20 cellular contexts compared by ENCODE assay signal in the genomic region with DNA sequence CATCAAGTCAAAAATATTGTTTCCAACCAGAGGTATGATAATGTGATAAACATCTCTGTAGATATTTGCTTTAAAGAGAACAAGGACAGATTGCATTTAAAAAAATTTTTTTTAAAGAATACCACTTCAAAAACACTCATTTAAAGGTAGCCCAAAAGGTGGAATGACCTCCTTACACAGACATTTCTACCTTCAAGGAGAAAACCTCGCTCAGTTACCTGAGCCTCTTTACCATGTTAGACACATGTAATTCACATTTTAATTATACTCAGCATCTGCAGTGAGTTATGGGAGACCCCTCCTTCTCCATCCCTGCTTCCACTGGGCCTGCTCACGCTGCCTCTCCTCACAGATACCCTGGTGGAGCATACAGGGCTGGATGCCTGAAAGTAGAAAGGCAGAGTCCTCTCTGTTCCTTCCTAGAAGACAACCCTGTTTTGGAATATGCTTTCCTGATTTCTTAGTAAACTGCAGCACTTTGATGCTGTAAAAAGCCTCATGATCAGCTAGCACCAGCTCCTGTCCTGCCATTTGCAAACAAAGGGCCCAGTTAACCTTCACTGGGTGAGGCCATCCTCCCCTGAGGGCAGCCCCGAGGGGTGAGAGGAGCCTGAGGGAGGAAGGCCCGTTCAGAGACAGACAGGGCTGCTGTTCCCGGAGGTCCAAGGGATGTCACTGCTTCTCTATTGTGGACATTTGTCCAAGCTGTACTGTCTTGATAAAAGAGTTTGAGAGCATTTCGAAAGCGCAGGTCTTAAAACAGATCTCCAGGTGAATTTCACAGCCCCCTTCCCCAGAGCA.
DNase-seq lines count a peak whose midpoint lies in the region; FAIRE-seq and TF ChIP-seq lines count a peak whose summit lies in the region.
"Had no signal": no experiment of that assay in that cellular context is flagged by ENCODE, and none has a peak within 500 bp of the region (broad histone marks: within the 10 kb centered on the region; RNA-seq: fewer than 3 reads in every experiment).

No MANE protein-coding gene starts in this region.

- H3K4me1 ChIP-seq in H9 (ENCODE audit: insufficient read depth, low read length) = no peaks in the 10 kb centered on the region
- H3K4me1 ChIP-seq in H1 (replicated peaks in 1 of 4; ENCODE audit: control insufficient read depth in 3 of 4, insufficient read depth in 4 of 4, low read length in 3 of 4) = peaks cover 0 to 8% (median 4%) of the 10 kb centered on the region in 4 experiments; a peak in 4 of 7 replicates
- H3K4me1 ChIP-seq in neuronal stem cell (ENCODE audit: control insufficient read depth in 2 of 2, insufficient read depth in 1 of 2, low read depth in 1 of 2, low read length in 2 of 2) = peaks cover 11 to 31% of the 10 kb centered on the region in 2 donors
- H3K4me1 ChIP-seq: Peyer's patch had no signal

- no peak overlapping the region for H3K9ac ChIP-seq in H9 (ENCODE audit: extremely low read depth, insufficient read length, low read length)
- no peak overlapping the region for H3K9ac ChIP-seq in H1 (replicated peaks in 1 of 4; ENCODE audit: extremely low read depth in 1 of 4, low read depth in 3 of 4, low read length in 3 of 4)
- no peak overlapping the region for H3K9ac ChIP-seq in neuronal stem cell (ENCODE audit: low read depth, low read length, poor library complexity)
- H3K9ac ChIP-seq: KMS-11 had no signal

- no peak overlapping the region for H3K23ac ChIP-seq in H9 (ENCODE audit: insufficient read length, low read depth, low read length)
- no peak overlapping the region for H3K23ac ChIP-seq in H1 (ENCODE audit: insufficient read length)
- H3K23ac ChIP-seq in neuronal stem cell (ENCODE audit: low read depth, low read length, poor library complexity) = no peak overlapping the region

- H2BK12ac ChIP-seq in H9 (ENCODE audit: insufficient read length, low read depth, low read length) = no peak overlapping the region
- H2BK12ac ChIP-seq in H1 (ENCODE audit: low read depth, low read length) = 0 out of 2 replicates have a peak overlapping the region, but pooled peaks have one; percentile 55
- H2BK12ac ChIP-seq in neuronal stem cell (ENCODE audit: low read length) = no peak overlapping the region

- CTCF ChIA-PET in H1 (lab: Charles Lee; ENCODE audit: partially characterized antibody) = interaction anchor here (1.1 to 1.9 kb wide), 3 partner anchors 14 to 472 kb away, joined by 3 to 5 read pairs (median 3); no protein-coding TSS in a partner anchor

- H2BK120ac ChIP-seq in H9 (ENCODE audit: low read depth, low read length, poor library complexity, severe bottlenecking) (no peak overlapping the region), H1 (replicated peaks; ENCODE audit: low read depth, low read length) (no peak overlapping the region), neuronal stem cell (ENCODE audit: low read depth, low read length) (peak overlapping the region; percentile 49)

- TF ChIP-seq CTCF in H9 (conservative IDR thresholded peaks at IDR 0.05) (no peak), H1 (IDR thresholded peaks at IDR 0.05; ENCODE audit: control extremely low read depth in 1 of 3, insufficient read depth in 1 of 3, low read depth in 1 of 3, low read length in 3 of 3) (no peak)

- no peak overlapping the region for H3T11ph ChIP-seq in H9 (ENCODE audit: low read length)

- H3K4me3 ChIP-seq in H1 (ENCODE audit: extremely low read depth in 1 of 4, insufficient read depth in 2 of 4, low read depth in 3 of 4, low read length in 4 of 4) (no peak overlapping the region), neuronal stem cell (ENCODE audit: low read length in 2 of 2) (no peak overlapping the region)
- H3K4me3 ChIP-seq: Peyer's patch, skin epidermis, thoracic aorta had no signal

- no peak for TF ChIP-seq EP300 in H1 (IDR thresholded peaks at IDR 0.05; ENCODE audit: borderline replicate concordance in 1 of 2, low read depth in 2 of 2, low read length in 2 of 2)

- no peaks in the 10 kb centered on the region for H4K20me1 ChIP-seq in H9 (ENCODE audit: control insufficient read depth, insufficient read depth, insufficient read length)
- H4K20me1 ChIP-seq in H1 (replicated peaks in 1 of 2; ENCODE audit: control insufficient read depth in 1 of 2, insufficient read depth in 2 of 2, low read length in 2 of 2) = no peaks in the 10 kb centered on the region

- no peaks in the 10 kb centered on the region for H3K9me3 Mint-ChIP-seq in H9
- H3K9me3 Mint-ChIP-seq: CD8-positive, alpha-beta T cell had no signal

- H4K5ac ChIP-seq in H9 (ENCODE audit: insufficient read length, low read depth, low read length) (no peak overlapping the region), H1 (ENCODE audit: insufficient read length, low read depth, low read length) (no peak overlapping the region)

- H2AK5ac ChIP-seq in H9 (ENCODE audit: insufficient read length, low read length) = no peak overlapping the region
- no peak overlapping the region for H2AK5ac ChIP-seq in H1 (ENCODE audit: low read depth, low read length)
- H2AK5ac ChIP-seq in neuronal stem cell (ENCODE audit: low read depth, low read length) = no peak overlapping the region

- no peaks in the 10 kb centered on the region for H3K79me1 ChIP-seq in H9 (ENCODE audit: insufficient read depth, low read depth, low read length, poor library complexity, severe bottlenecking)
- no peaks in the 10 kb centered on the region for H3K79me1 ChIP-seq in H1 (ENCODE audit: low read depth, low read length)
- H3K79me1 ChIP-seq in neuronal stem cell (ENCODE audit: low read depth, low read length) = no peaks in the 10 kb centered on the region

- H3K9me3 ChIP-seq in H9 (ENCODE audit: control insufficient read depth, low read depth, low read length) = no peaks in the 10 kb centered on the region
- H3K9me3 ChIP-seq in H1 (ENCODE audit: insufficient read depth in 2 of 2, low read depth in 1 of 2, low read length in 1 of 2) = no peaks in the 10 kb centered on the region
- H3K9me3 ChIP-seq in neuronal stem cell (replicated peaks in 1 of 2; ENCODE audit: control insufficient read depth in 2 of 2, insufficient read depth in 1 of 2, low read depth in 1 of 2, low read length in 2 of 2) = no peaks in the 10 kb centered on the region
- H3K9me3 ChIP-seq: Peyer's patch, thoracic aorta had no signal

- no peaks in the 10 kb centered on the region for H3K36me3 ChIP-seq in H1 (ENCODE audit: control insufficient read depth in 2 of 4, insufficient read depth in 4 of 4, low read length in 3 of 4)
- H3K36me3 ChIP-seq in neuronal stem cell (replicated peaks in 1 of 2; ENCODE audit: control insufficient read depth in 2 of 2, insufficient read depth in 2 of 2, low read length in 2 of 2) = no peaks in the 10 kb centered on the region
- H3K36me3 ChIP-seq: Peyer's patch, thoracic aorta had no signal

- no CpG with 5 or more reads among the region's 7 CpGs for WGBS in H9 (ENCODE audit: extremely low coverage, insufficient read length, low lambda C conversion rate)
- WGBS in H1 (ENCODE audit: extremely low coverage in 1 of 2, insufficient coverage in 1 of 2, insufficient read length in 1 of 2, insufficient replicate concordance in 2 of 2, low coverage in 1 of 2, low lambda C conversion rate in 2 of 2, missing lambda C conversion rate in 1 of 2), 2 experiments = 92% methylated on average over 7 of the region's 7 CpGs; no CpG with 5 or more reads in 1 of the 2 experiments
- no CpG with 5 or more reads among the region's 7 CpGs for WGBS in neuronal stem cell (ENCODE audit: extremely low coverage in 2 of 2, insufficient read length in 2 of 2, insufficient replicate concordance in 1 of 2), 2 donors

- TF ChIP-seq POLR2A in H1 (IDR thresholded peaks at IDR 0.05; ENCODE audit: control extremely low read depth in 1 of 2, low read depth in 2 of 2, low read length in 2 of 2) = no peak

- H4K91ac ChIP-seq in H9 (ENCODE audit: insufficient read length, low read depth, low read length) = no peak overlapping the region
- no peak overlapping the region for H4K91ac ChIP-seq in H1 (replicated peaks; ENCODE audit: insufficient read length, low read length)
- no peak overlapping the region for H4K91ac ChIP-seq in neuronal stem cell (ENCODE audit: low read depth, low read length, poor library complexity)

- H4K8ac ChIP-seq in H9 (replicated peaks; ENCODE audit: insufficient read length, low read depth, low read length) (no peak overlapping the region), H1 (ENCODE audit: extremely low read depth, insufficient read depth, low read length) (no peak overlapping the region), neuronal stem cell (ENCODE audit: low read depth, low read length) (no peak overlapping the region)

- no peaks in the 10 kb centered on the region for H3K79me2 ChIP-seq in H9 (ENCODE audit: insufficient read depth, low read length)
- H3K79me2 ChIP-seq in H1 (ENCODE audit: control insufficient read depth in 1 of 2, insufficient read depth in 2 of 2, low read length in 2 of 2) = no peaks in the 10 kb centered on the region

- H3K4me3 Mint-ChIP-seq in H9 = no peak overlapping the region
- H3K4me3 Mint-ChIP-seq: activated CD8-positive, alpha-beta T cell treated with anti-CD3 and anti-CD28 coated beads, Interleukin-2, amount 10 ng/mL, durations not matched to agents 7 days and 5 days; CD8-positive, alpha-beta T cell had no signal

- H2BK5ac ChIP-seq in H9 (ENCODE audit: insufficient read length, low read length) (no peak overlapping the region), H1 (ENCODE audit: low read depth, low read length) (no peak overlapping the region), neuronal stem cell (ENCODE audit: low read length) (no peak overlapping the region)

- H3K4ac ChIP-seq in H9 (ENCODE audit: low read depth, low read length) (no peak overlapping the region), H1 (replicated peaks; ENCODE audit: insufficient read length, low read depth, low read length) (no peak overlapping the region), neuronal stem cell (ENCODE audit: low read length) (no peak overlapping the region)

- POLR2A ChIA-PET in H1 (lab: Charles Lee; ENCODE audit: partially characterized antibody) = no interaction called here

- H3K23me2 ChIP-seq in H9 (ENCODE audit: insufficient read length, low read depth, low read length, poor library complexity, severe bottlenecking) (no peaks in the 10 kb centered on the region), H1 (ENCODE audit: low read depth, low read length) (no peaks in the 10 kb centered on the region)

- no peak for TF ChIP-seq RAD21 in H1 (IDR thresholded peaks at IDR 0.05 in 1 of 2, conservative IDR thresholded peaks at IDR 0.05 in 1 of 2; ENCODE audit: low read depth in 2 of 2, low read length in 2 of 2)

- peak overlapping the region; percentile 40 to 70 (median 47); a peak in 3 of 7 replicates for H3K27ac Mint-ChIP-seq in H9
- H3K27ac Mint-ChIP-seq: activated CD8-positive, alpha-beta T cell treated with anti-CD3 and anti-CD28 coated beads, Interleukin-2, amount 10 ng/mL, durations not matched to agents 7 days and 5 days; CD8-positive, alpha-beta T cell had no signal

- H2BK15ac ChIP-seq in H9 (ENCODE audit: low read depth, low read length) (no peak overlapping the region), H1 (ENCODE audit: low read length) (no peak overlapping the region), neuronal stem cell (ENCODE audit: low read length) (peak overlapping the region; percentile 33)

- in situ Hi-C loops in ACHN (cut with HindIII; ENCODE audit: low pct_ligation_motif_present, low pct_unique_long_range_greater_than_20kb, low sequenced_read_pairs) = no loop called here

- H3K56ac ChIP-seq in H9 (ENCODE audit: insufficient read length, low read depth, low read length) (no peak overlapping the region), H1 (replicated peaks; ENCODE audit: insufficient read length, low read depth, low read length) (no peak overlapping the region)

- H3K27me3 Mint-ChIP-seq in H9 (ENCODE audit: low read depth) = no peaks in the 10 kb centered on the region

- H3K27ac ChIP-seq in H9 (ENCODE audit: insufficient read length, low read depth, low read length) (no peak overlapping the region), H1 (ENCODE audit: low read depth, low read length) (no peak overlapping the region), neuronal stem cell (replicated peaks; ENCODE audit: low read length) (no peak overlapping the region)
- H3K27ac ChIP-seq: KMS-11, Peyer's patch, thoracic aorta had no signal

- H2BK20ac ChIP-seq in H9 (ENCODE audit: low read depth, low read length, poor library complexity, severe bottlenecking) (no peak overlapping the region), H1 (ENCODE audit: low read length) (no peak overlapping the region)

- H3K14ac ChIP-seq in H9 (ENCODE audit: insufficient read depth, low read length) = 0 out of 2 replicates have a peak overlapping the region, but pooled peaks have one; percentile 24
- H3K14ac ChIP-seq in H1 (ENCODE audit: insufficient read length) = no peak overlapping the region
- H3K14ac ChIP-seq in neuronal stem cell (ENCODE audit: low read length) = no peak overlapping the region

- peaks cover 9 to 16% of the 10 kb centered on the region in 2 experiments for H3K4me1 Mint-ChIP-seq in H9

- DNase-seq in H9 (no peak), SK-N-DZ (ENCODE audit: low spot score) (peak; percentile 47), H1 (ENCODE audit: low read depth in 1 of 2, low spot score in 2 of 2) (no peak), neuronal stem cell (ENCODE audit: low spot score) (no peak), NCI-H345 (lab: John Stamatoyannopoulos, UW) (no peak), NCI-H82 treated with DMSO at 0.1 percent for 48 hours (lab: John Stamatoyannopoulos, UW; ENCODE audit: unreplicated experiment) (no peak), ACHN (no peak)
- DNase-seq: activated CD8-positive, alpha-beta T cell treated with anti-CD3 and anti-CD28 coated beads, Interleukin-2, amount 10 ng/mL, durations not matched to agents 7 days and 5 days; activated gamma-delta T cell treated with Interleukin-2 at 50 U/mL for 16 hours; CD8-positive, alpha-beta T cell; cortex of kidney; glutamatergic neuron; left colon; NCI-H2029; NCI-H446 treated with DMSO at 0.1 percent for 48 hours; Peyer's patch; stimulated activated CD4-positive, alpha-beta T cell treated with anti-CD3 and anti-CD28 coated beads, Interleukin-1b, Interleukin-23, amount 100 ng/mL, for 48 hours had no signal

- H3K27me3 ChIP-seq in H9 (ENCODE audit: insufficient read depth, low read length) (no peaks in the 10 kb centered on the region), H1 (replicated peaks in 1 of 4; ENCODE audit: control insufficient read depth in 3 of 4, extremely low read depth in 1 of 4, insufficient read depth in 3 of 4, low read length in 3 of 4) (no peaks in the 10 kb centered on the region; a peak in 1 of 7 replicates), neuronal stem cell (ENCODE audit: control insufficient read depth in 3 of 3, insufficient read depth in 3 of 3, low read depth in 1 of 3, low read length in 3 of 3) (no peaks in the 10 kb centered on the region)
- H3K27me3 ChIP-seq: Peyer's patch had no signal

- no peak overlapping the region for H3K18ac ChIP-seq in H9 (ENCODE audit: insufficient read length, low read depth, low read length)
- 0 out of 2 replicates have a peak overlapping the region, but pooled peaks have one; percentile 67 for H3K18ac ChIP-seq in H1 (ENCODE audit: extremely low read depth, low read length)
- peak overlapping the region; percentile 69 for H3K18ac ChIP-seq in neuronal stem cell (ENCODE audit: low read length)

- H3K36me3 Mint-ChIP-seq in H9 (ENCODE audit: insufficient read depth in 1 of 3, low read depth in 3 of 3) = no peaks in the 10 kb centered on the region
- H3K36me3 Mint-ChIP-seq: CD8-positive, alpha-beta T cell had no signal

- FAIRE-seq in H1 (lab: Jason Lieb, UNC) = no peak

- no peak overlapping the region for H2AFZ ChIP-seq in H9 (ENCODE audit: low read length)
- H2AFZ ChIP-seq in H1 (ENCODE audit: low read length) = peak overlapping the region; percentile 99
- peak overlapping the region; percentile 74 for H2AFZ ChIP-seq in neuronal stem cell (ENCODE audit: low read length)

- H3K4me2 ChIP-seq in H9 (ENCODE audit: insufficient read depth, insufficient read length, low read length) = no peak overlapping the region
- H3K4me2 ChIP-seq in H1 (ENCODE audit: insufficient read depth in 1 of 2, low read depth in 2 of 2, low read length in 2 of 2) = no peak overlapping the region
- no peak overlapping the region for H3K4me2 ChIP-seq in neuronal stem cell (ENCODE audit: insufficient read depth, low read length, poor library complexity, severe bottlenecking)
- H3K4me2 ChIP-seq: KMS-11 had no signal
